In genomic region chrX:152031346-152031745, GRCh38 we compare ENCODE assay signal across 1 cellular context.
TF ChIP-seq lines count a peak whose summit lies in the region.
"Not testable (repeated sequence)": the region's sequence is repeated elsewhere in the genome, so short reads cannot be mapped to it uniquely, and the experiment has no call there.

No MANE protein-coding gene starts in this region.

TF ChIP-seq in K562, 482 proteins besides CTCF, POLR2A, EP300 and RAD21 (continued from another document):
- TF ChIP-seq PRDM10 (IDR thresholded peaks at IDR 0.05; ENCODE audit: partially characterized antibody) (peak; percentile 66), NFE2 (IDR thresholded peaks at IDR 0.05; ENCODE audit: low read depth) (0 out of 2 replicates have a peak, but pooled peaks have one; percentile 14), MEIS2 (IDR thresholded peaks at IDR 0.05; ENCODE audit: partially characterized antibody) (peak; percentile 54), MNT (conservative IDR thresholded peaks at IDR 0.05) (0 out of 4 replicates have a peak, but pooled peaks of 1 of the 2 experiments have one; percentile 25), CBFA2T3 (IDR thresholded peaks at IDR 0.05) (peak; percentile 81), TCF3 (CRISPR knock-in tag; IDR thresholded peaks at IDR 0.05) (peak; percentile 63), GATAD2B (IDR thresholded peaks at IDR 0.05; ENCODE audit: borderline replicate concordance) (0 out of 2 replicates have a peak, but pooled peaks have one; percentile 33), TAL1 (IDR thresholded peaks at IDR 0.05) (peak; percentile 56), HDAC2 (IDR thresholded peaks at IDR 0.05) (0 out of 2 replicates have a peak, but pooled peaks have one; percentile 32), SMARCA4 (IDR thresholded peaks at IDR 0.05) (peak; percentile 76), ZEB2 (IDR thresholded peaks at IDR 0.05) (peak; percentile 88), ATF1 (tag; IDR thresholded peaks at IDR 0.05) (peak; percentile 23; the same call in 1 of the 2 replicates), TRIM24 (IDR thresholded peaks at IDR 0.05) (0 out of 4 replicates have a peak, but pooled peaks of 1 of the 2 experiments have one; percentile 19), NCOR1 (IDR thresholded peaks at IDR 0.05) (peak; percentile 57; the same call in 1 of the 2 replicates), DPF2 (IDR thresholded peaks at IDR 0.05) (peak; percentile 73), SOX6 (IDR thresholded peaks at IDR 0.05) (peak; percentile 82), SMARCC2 (IDR thresholded peaks at IDR 0.05; ENCODE audit: low read depth) (peak; percentile 34; the same call in 1 of the 2 replicates), KDM1A (IDR thresholded peaks at IDR 0.05) (peak; percentile 40 to 51; a peak in 3 of 4 replicates), KLF16 (IDR thresholded peaks at IDR 0.05) (0 out of 2 replicates have a peak, but pooled peaks have one; percentile 10), PKNOX1 (IDR thresholded peaks at IDR 0.05) (peak; percentile 60; the same call in 1 of the 2 replicates), SMARCE1 (IDR thresholded peaks at IDR 0.05) (0 out of 2 replicates have a peak, but pooled peaks have one; percentile 27), TEAD4 (IDR thresholded peaks at IDR 0.05; ENCODE audit: low read length) (peak; percentile 45; the same call in 1 of the 2 replicates), CBFA2T2 (conservative IDR thresholded peaks at IDR 0.05) (peak; percentile 62), ARID1B (IDR thresholded peaks at IDR 0.05) (peak; percentile 85), CTBP1 (IDR thresholded peaks at IDR 0.05; ENCODE audit: borderline replicate concordance) (peak; percentile 86), FOXM1 (IDR thresholded peaks at IDR 0.05; ENCODE audit: low read depth) (0 out of 2 replicates have a peak, but pooled peaks have one; percentile 14)
- not testable (repeated sequence) for TF ChIP-seq ATF1 (CRISPR knock-in tag; IDR thresholded peaks at IDR 0.05); TEAD4 (CRISPR knock-in tag; IDR thresholded peaks at IDR 0.05; ENCODE audit: borderline replicate concordance); FOXM1 (CRISPR knock-in tag; IDR thresholded peaks at IDR 0.05; ENCODE audit: low read depth)
